In genomic region chr2:13791019-13791418, GRCh38 we compare ENCODE assay signal across 19 cellular contexts.
"Had no signal": no experiment of that assay in that cellular context is flagged by ENCODE, and none has a peak within 500 bp of the region (broad histone marks: within the 10 kb centered on the region; RNA-seq: fewer than 3 reads in every experiment).

No MANE protein-coding gene starts in this region.

- ATAC-seq: gastrocnemius medialis; heart left ventricle; left cardiac atrium; left lung; left ventricle myocardium superior; lower lobe of right lung; mucosa of descending colon; naive thymus-derived CD4-positive, alpha-beta T cell had no signal

- H2AFZ ChIP-seq: hepatocyte had no signal

- H3K27me3 ChIP-seq: dorsolateral prefrontal cortex, esophagus squamous epithelium, gastrocnemius medialis, heart left ventricle, hepatocyte, left lung had no signal

- H3K4me2 ChIP-seq: hepatocyte had no signal

- H3K9me3 ChIP-seq: esophagus squamous epithelium, gastrocnemius medialis, heart left ventricle, left lung, lower lobe of right lung, mucosa of descending colon had no signal

- H3K4me3 ChIP-seq: coronary artery, dorsolateral prefrontal cortex, esophagus squamous epithelium, gastrocnemius medialis, heart left ventricle, hepatocyte, left lung, lower lobe of right lung, mucosa of descending colon had no signal

- H3K36me3 ChIP-seq: esophagus squamous epithelium, gastrocnemius medialis, heart left ventricle, left lung, lower lobe of right lung had no signal

- H3K79me2 ChIP-seq: hepatocyte had no signal

- H3K27ac ChIP-seq: coronary artery, dorsolateral prefrontal cortex, esophagus squamous epithelium, gastrocnemius medialis, heart left ventricle, hepatocyte, left lung, lower lobe of right lung had no signal

- DNase-seq: dermis blood vessel endothelial cell; dorsolateral prefrontal cortex; effector CD4-positive, alpha-beta T cell; effector memory CD4-positive, alpha-beta T cell; esophagus squamous epithelium; foreskin fibroblast; foreskin melanocyte; gastrocnemius medialis; glutamatergic neuron; heart left ventricle; left cardiac atrium; left lung; left ventricle myocardium superior; lower lobe of right lung; mesenchymal stem cell; mucosa of descending colon; naive thymus-derived CD4-positive, alpha-beta T cell had no signal

- H3K4me1 ChIP-seq: esophagus squamous epithelium, gastrocnemius medialis, heart left ventricle, left lung, lower lobe of right lung had no signal
